In genomic region chr2:98800330-98801064, GRCh38 we compare ENCODE assay signal across 27 cellular contexts.
DNase-seq lines count a peak whose midpoint lies in the region; TF ChIP-seq lines count a peak whose summit lies in the region.
"Had no signal": no experiment of that assay in that cellular context is flagged by ENCODE, and none has a peak within 500 bp of the region (broad histone marks: within the 10 kb centered on the region; RNA-seq: fewer than 3 reads in every experiment).

No MANE protein-coding gene starts in this region.

- no peak overlapping the region for H3K4me3 Mint-ChIP-seq in neural crest cell
- H3K4me3 Mint-ChIP-seq: activated CD4-positive, alpha-beta memory T cell treated with anti-CD3 and anti-CD28 coated beads, Interleukin-2, amount 10 ng/mL, durations not matched to agents 7 days and 5 days; naive thymus-derived CD8-positive, alpha-beta T cell had no signal

- intact Hi-C loops in breast epithelium (cut with DNase I; ENCODE audit: low total_unique reads): no loop called here
- intact Hi-C loops in vagina (cut with DNase I): no loop called here

- H3K36me3 ChIP-seq in breast epithelium: no peaks in the 10 kb centered on the region
- no peaks in the 10 kb centered on the region for H3K36me3 ChIP-seq in vagina
- H3K36me3 ChIP-seq: BLaER1, gastrocnemius medialis, transverse colon had no signal

- TF ChIP-seq POLR2A in breast epithelium (IDR thresholded peaks at IDR 0.05) (no peak), vagina (IDR thresholded peaks at IDR 0.05) (no peak)

- peak overlapping the region; percentile 15 for H3K27ac Mint-ChIP-seq in neural crest cell (ENCODE audit: unreplicated experiment)
- H3K27ac Mint-ChIP-seq: activated CD4-positive, alpha-beta memory T cell treated with anti-CD3 and anti-CD28 coated beads, Interleukin-2, amount 10 ng/mL, durations not matched to agents 7 days and 5 days had no signal

- no peaks in the 10 kb centered on the region for H3K9me3 Mint-ChIP-seq in neural crest cell
- H3K9me3 Mint-ChIP-seq: activated CD4-positive, alpha-beta memory T cell treated with anti-CD3 and anti-CD28 coated beads, Interleukin-2, amount 10 ng/mL, durations not matched to agents 7 days and 5 days; naive thymus-derived CD8-positive, alpha-beta T cell had no signal

- H3K9me3 ChIP-seq in breast epithelium (no peaks in the 10 kb centered on the region), vagina (no peaks in the 10 kb centered on the region)
- H3K9me3 ChIP-seq: BLaER1, gastrocnemius medialis, transverse colon had no signal

- no peaks in the 10 kb centered on the region for H3K27me3 ChIP-seq in breast epithelium
- no peaks in the 10 kb centered on the region for H3K27me3 ChIP-seq in vagina
- H3K27me3 ChIP-seq: BLaER1, gastrocnemius medialis, transverse colon had no signal

- peak overlapping the region; percentile 5 to 29 for H3K27ac ChIP-seq in breast epithelium
- H3K27ac ChIP-seq in vagina: no peak overlapping the region
- H3K27ac ChIP-seq: BLaER1, RWPE1, transverse colon had no signal

- DNase-seq in NCI-H2171 treated with DMSO at 0.1 percent for 48 hours (lab: John Stamatoyannopoulos, UW) (peak; percentile 38), NCI-H2171 (lab: John Stamatoyannopoulos, UW) (no peak), breast epithelium (ENCODE audit: low spot score in 2 of 2) (no peak), neural crest cell (ENCODE audit: low read depth, low spot score) (no peak), vagina (ENCODE audit: extremely low spot score in 2 of 2) (peak; percentile 58 to 80), islet precursor cell (no peak), amniotic stem cell (lab: John Stamatoyannopoulos, UW) (no peak), NCI-H226 (no peak)
- DNase-seq: activated CD4-positive, alpha-beta memory T cell treated with anti-CD3 and anti-CD28 coated beads, Interleukin-2, amount 10 ng/mL, durations not matched to agents 7 days and 5 days; activated gamma-delta T cell; activated T-cell treated with anti-CD3 and anti-CD28 coated beads for 4 hours; caudate nucleus; DMS153; effector CD4-positive, alpha-beta T cell; gastrocnemius medialis; GDM1; hypothalamus; mesendoderm; naive thymus-derived CD8-positive, alpha-beta T cell; NCI-H1417 treated with DMSO at 0.1 percent for 48 hours; NCI-H510A; small intestine; stimulated activated naive CD8-positive, alpha-beta T cell treated with anti-CD3 and anti-CD28 coated beads, Interleukin-15, Interleukin-2, amounts not matched to agents 100 U/mL and 50 U/mL, for 24 hours; T-helper 9 cell; transverse colon had no signal

- H3K4me1 ChIP-seq in breast epithelium (no peaks in the 10 kb centered on the region), vagina (no peaks in the 10 kb centered on the region)
- H3K4me1 ChIP-seq: gastrocnemius medialis, transverse colon had no signal

- H3K4me3 ChIP-seq in breast epithelium (no peak overlapping the region), vagina (no peak overlapping the region)
- H3K4me3 ChIP-seq: BLaER1, gastrocnemius medialis, transverse colon had no signal

- H3K4me1 Mint-ChIP-seq in neural crest cell: peaks cover 15% of the 10 kb centered on the region
- H3K4me1 Mint-ChIP-seq: activated CD4-positive, alpha-beta memory T cell treated with anti-CD3 and anti-CD28 coated beads, Interleukin-2, amount 10 ng/mL, durations not matched to agents 7 days and 5 days had no signal

- no peak for TF ChIP-seq CTCF in breast epithelium (IDR thresholded peaks at IDR 0.05)
- no peak for TF ChIP-seq CTCF in neural crest cell (conservative IDR thresholded peaks at IDR 0.05)
- no peak for TF ChIP-seq CTCF in vagina (IDR thresholded peaks at IDR 0.05)

- H3K36me3 Mint-ChIP-seq in neural crest cell (ENCODE audit: low read depth): no peaks in the 10 kb centered on the region
- H3K36me3 Mint-ChIP-seq: naive thymus-derived CD8-positive, alpha-beta T cell had no signal

- H3K27me3 Mint-ChIP-seq in neural crest cell (ENCODE audit: low read depth): peaks cover 3% of the 10 kb centered on the region
- H3K27me3 Mint-ChIP-seq: naive thymus-derived CD8-positive, alpha-beta T cell had no signal

Comparison
In these comparisons a context has a peak if more than half of its experiments do, and no peak if none do; other contexts are left out.
1. DNase-seq: peak in NCI-H2171 treated with DMSO at 0.1 percent for 48 hours (single experiment) and vagina (2 of 2); none in NCI-H2171 (single experiment), breast epithelium (0 of 2), neural crest cell (single experiment), islet precursor cell (single experiment), amniotic stem cell (single experiment) and NCI-H226 (single experiment).